ENCODE assay signal across 1 cellular context in genomic region chr13:112332727-112333126, GRCh38.
TF ChIP-seq lines count a peak whose summit lies in the region.

No MANE protein-coding gene starts in this region.

TF ChIP-seq in HepG2, 621 proteins besides CTCF, POLR2A, EP300 and RAD21 (continued from another document):
- TF ChIP-seq SMC3 (IDR thresholded peaks at IDR 0.05; ENCODE audit: low read length) (no peak), SYNCRIP (IDR thresholded peaks at IDR 0.05; ENCODE audit: insufficient read depth, low read depth, low read length) (no peak), CSRNP1 (CRISPR knock-in tag; IDR thresholded peaks at IDR 0.05) (no peak), ZSCAN30 (CRISPR knock-in tag; IDR thresholded peaks at IDR 0.05) (no peak), ZNF280B (CRISPR knock-in tag; IDR thresholded peaks at IDR 0.05; ENCODE audit: borderline replicate concordance) (no peak), ZNF512 (CRISPR knock-in tag; IDR thresholded peaks at IDR 0.05) (no peak), CHCHD3 (CRISPR knock-in tag; IDR thresholded peaks at IDR 0.05) (no peak), KLF16 (CRISPR knock-in tag; IDR thresholded peaks at IDR 0.05) (no peak), YEATS4 (CRISPR knock-in tag; IDR thresholded peaks at IDR 0.05; ENCODE audit: borderline replicate concordance) (no peak), ZNF639 (CRISPR knock-in tag; conservative IDR thresholded peaks at IDR 0.05) (no peak), CBX1 (IDR thresholded peaks at IDR 0.05; ENCODE audit: low read depth) (no peak), THAP8 (CRISPR knock-in tag; IDR thresholded peaks at IDR 0.05; ENCODE audit: borderline replicate concordance) (no peak), ERF (CRISPR knock-in tag; IDR thresholded peaks at IDR 0.05) (no peak), ZNF496 (CRISPR knock-in tag; IDR thresholded peaks at IDR 0.05; ENCODE audit: insufficient replicate concordance) (no peak), DNMT1 (CRISPR knock-in tag; IDR thresholded peaks at IDR 0.05) (no peak)
